Comparison of ENCODE assay signal across 12 cellular contexts in the genomic region with DNA sequence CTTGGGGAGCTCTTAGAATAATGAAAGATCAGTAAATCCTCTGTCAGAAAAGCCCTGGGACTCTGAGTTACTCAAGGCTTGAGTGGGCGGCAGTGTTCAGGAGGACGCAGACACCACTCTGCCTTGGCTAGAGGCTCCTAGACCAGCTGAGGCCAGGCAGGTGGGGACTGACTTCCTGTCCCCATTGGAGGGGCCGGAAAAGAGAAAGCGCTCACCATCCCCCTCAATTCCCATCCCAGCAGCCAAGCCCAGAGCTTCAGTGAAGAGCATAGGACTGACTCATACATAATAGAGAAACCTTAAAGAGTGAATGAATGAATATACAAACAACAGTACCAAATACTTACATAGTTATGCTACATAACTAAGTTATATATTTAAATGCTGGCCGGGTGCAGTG.
"Had no signal": no experiment of that assay in that cellular context is flagged by ENCODE, and none has a peak within 500 bp of the region (broad histone marks: within the 10 kb centered on the region; RNA-seq: fewer than 3 reads in every experiment).

No MANE protein-coding gene starts in this region.

- H3K4me1 ChIP-seq: adrenal gland, pancreas, vagina had no signal

- H3K4me3 ChIP-seq: adrenal gland, pancreas, thyroid gland, vagina had no signal

- H3K36me3 Mint-ChIP-seq: brain had no signal

- H3K27me3 Mint-ChIP-seq: brain had no signal

- H3K27ac ChIP-seq: adrenal gland, pancreas, thyroid gland, vagina had no signal

- H3K27ac Mint-ChIP-seq: endodermal cell had no signal

- DNase-seq: activated CD4-positive, alpha-beta T cell treated with anti-CD3 and anti-CD28 coated beads for 4 hours; activated naive CD4-positive, alpha-beta T cell treated with anti-CD3 and anti-CD28 coated beads, Interleukin-2, amount 50 U/mL, for 16 hours; activated T-cell treated with anti-CD3 and anti-CD28 coated beads for 4 hours; endodermal cell; islet precursor cell; pancreas; small intestine; T-helper 9 cell; thyroid gland had no signal

- H3K9me3 ChIP-seq: adrenal gland, pancreas, thyroid gland, vagina had no signal

- H3K27me3 ChIP-seq: adrenal gland, pancreas, thyroid gland, vagina had no signal

- H3K4me3 Mint-ChIP-seq: brain, endodermal cell had no signal

- H3K36me3 ChIP-seq: adrenal gland, pancreas, thyroid gland, vagina had no signal

- H3K9me3 Mint-ChIP-seq: endodermal cell had no signal
